2 cellular contexts compared by ENCODE assay signal in genomic region chr6:141354191-141354950, GRCh38.
TF ChIP-seq lines count a peak whose summit lies in the region.

No MANE protein-coding gene starts in this region.

TF ChIP-seq in H1, 55 proteins besides CTCF, POLR2A, EP300 and RAD21:
- TF ChIP-seq BCL11A (IDR thresholded peaks at IDR 0.05; ENCODE audit: low read depth in 2 of 2, low read length in 2 of 2) (no peak), TEAD4 (IDR thresholded peaks at IDR 0.05; ENCODE audit: low read depth, low read length) (no peak), E2F6 (IDR thresholded peaks at IDR 0.05) (no peak), KDM4A (IDR thresholded peaks at IDR 0.05; ENCODE audit: low read depth, low read length, severe bottlenecking) (no peak), KDM1A (IDR thresholded peaks at IDR 0.05; ENCODE audit: borderline replicate concordance, low read length) (no peak), SIX5 (IDR thresholded peaks at IDR 0.05; ENCODE audit: low read depth, low read length) (no peak), EZH2 (IDR thresholded peaks at IDR 0.05; ENCODE audit: low read depth, low read length, severe bottlenecking) (no peak), TAF7 (optimal IDR thresholded peaks at IDR 0.05; ENCODE audit: borderline replicate concordance, low read depth, low read length) (no peak), CHD7 (IDR thresholded peaks at IDR 0.05; ENCODE audit: insufficient replicate concordance, low read length) (no peak), MAX (IDR thresholded peaks at IDR 0.05) (no peak), USF2 (IDR thresholded peaks at IDR 0.05; ENCODE audit: low read length) (no peak), RBBP5 (IDR thresholded peaks at IDR 0.05; ENCODE audit: borderline replicate concordance, low read depth, low read length) (no peak)

TF ChIP-seq in HepG2, 621 proteins besides CTCF, POLR2A, EP300 and RAD21:
- TF ChIP-seq FOXO4 (CRISPR knock-in tag; conservative IDR thresholded peaks at IDR 0.05), result no peak
- no peak for TF ChIP-seq MATR3 (CRISPR knock-in tag; IDR thresholded peaks at IDR 0.05)
- no peak for TF ChIP-seq ZNF431 (CRISPR knock-in tag; IDR thresholded peaks at IDR 0.05; ENCODE audit: borderline replicate concordance, low read depth)
